ENCODE assay signal across 10 cellular contexts in the genomic region with DNA sequence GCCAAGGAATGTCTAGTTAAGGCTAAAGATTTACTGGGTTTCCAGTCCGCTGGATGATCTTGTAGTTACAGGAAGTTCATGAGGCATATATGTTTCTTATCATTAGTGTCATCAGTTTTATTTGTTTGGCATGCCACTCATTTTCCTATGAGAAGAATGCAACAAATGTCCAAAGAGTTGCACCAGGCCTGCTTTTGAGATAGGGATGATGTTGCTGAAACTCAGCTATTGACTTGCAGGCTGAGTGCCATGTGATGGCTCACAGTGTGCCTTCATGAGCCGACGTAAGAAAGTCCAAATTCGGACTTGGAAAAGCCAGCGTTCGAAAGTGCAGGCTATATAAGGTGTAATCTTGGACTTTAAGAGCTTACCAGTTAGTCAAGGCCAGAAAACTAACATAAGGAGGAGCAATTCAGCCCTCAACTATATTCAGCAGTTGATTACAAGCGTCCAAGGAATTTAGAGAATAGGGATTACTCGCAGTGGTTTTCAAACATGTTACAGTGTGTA.
A peak's percentile ranks its signal among the peaks of the same experiment; 100 is the strongest.
DNase-seq lines count a peak whose midpoint lies in the region; ATAC-seq, FAIRE-seq and TF ChIP-seq lines count a peak whose summit lies in the region.
"Had no signal": no experiment of that assay in that cellular context is flagged by ENCODE, and none has a peak within 500 bp of the region (broad histone marks: within the 10 kb centered on the region; RNA-seq: fewer than 3 reads in every experiment).

No MANE protein-coding gene starts in this region.

- no peaks in the 10 kb centered on the region for H3K27me3 Mint-ChIP-seq in activated T-cell treated with anti-CD3 and anti-CD28 coated beads, Interleukin-2, amount 50 U/mL, for 24 hours
- H3K27me3 Mint-ChIP-seq in activated T-helper 2 cell treated with anti-CD3 and anti-CD28 coated beads, Interferon-gamma antibody, Interleukin-2, Interleukin-4, amounts not matched to agents 10 μg/mL and 5 μg/mL and 100 μg/mL, durations not matched to agents 14 hours and 24 hours and 36 hours (ENCODE audit: low read depth): no peaks in the 10 kb centered on the region

- H3K9me3 Mint-ChIP-seq in activated T-cell treated with anti-CD3 and anti-CD28 coated beads, Interleukin-2, amount 50 U/mL, for 24 hours: peaks cover 4% of the 10 kb centered on the region
- peaks cover 6% of the 10 kb centered on the region for H3K9me3 Mint-ChIP-seq in activated T-helper 2 cell treated with anti-CD3 and anti-CD28 coated beads, Interferon-gamma antibody, Interleukin-2, Interleukin-4, amounts not matched to agents 10 μg/mL and 5 μg/mL and 100 μg/mL, durations not matched to agents 14 hours and 24 hours and 36 hours

- no peak for TF ChIP-seq CTCF in kidney (IDR thresholded peaks at IDR 0.05; ENCODE audit: borderline replicate concordance, extremely low read depth, insufficient read depth)
- no peak for TF ChIP-seq CTCF in upper lobe of left lung (IDR thresholded peaks at IDR 0.05)

- no peaks in the 10 kb centered on the region for H3K9me3 ChIP-seq in kidney (ENCODE audit: control insufficient read depth in 1 of 2, low read length in 2 of 2)
- no peaks in the 10 kb centered on the region for H3K9me3 ChIP-seq in upper lobe of left lung

- TF ChIP-seq EP300 in upper lobe of left lung (IDR thresholded peaks at IDR 0.05): no peak

- H3K36me3 Mint-ChIP-seq in activated T-cell treated with anti-CD3 and anti-CD28 coated beads, Interleukin-2, amount 50 U/mL, for 24 hours (ENCODE audit: low read depth): peaks cover 34% of the 10 kb centered on the region
- H3K36me3 Mint-ChIP-seq in activated T-helper 2 cell treated with anti-CD3 and anti-CD28 coated beads, Interferon-gamma antibody, Interleukin-2, Interleukin-4, amounts not matched to agents 10 μg/mL and 5 μg/mL and 100 μg/mL, durations not matched to agents 14 hours and 24 hours and 36 hours (ENCODE audit: low read depth): peaks cover 19% of the 10 kb centered on the region

- FAIRE-seq in kidney (lab: Jason Lieb, UNC): no peak

- H3K36me3 ChIP-seq in kidney (ENCODE audit: control insufficient read depth in 1 of 2, insufficient read depth in 2 of 2, low read length in 2 of 2) (peaks cover 0 to 5% of the 10 kb centered on the region in 2 donors), upper lobe of left lung (peaks cover 0 to 17% (median 6%) of the 10 kb centered on the region in 4 donors)

- no peak overlapping the region for H3K4me3 ChIP-seq in kidney (ENCODE audit: low read length in 2 of 2)
- no peak overlapping the region for H3K4me3 ChIP-seq in upper lobe of left lung
- H3K4me3 ChIP-seq: left ventricle myocardium inferior had no signal

- peak overlapping the region; percentile 72 for H3K27ac Mint-ChIP-seq in activated T-cell treated with anti-CD3 and anti-CD28 coated beads, Interleukin-2, amount 50 U/mL, for 24 hours
- H3K27ac Mint-ChIP-seq in activated T-helper 2 cell treated with anti-CD3 and anti-CD28 coated beads, Interferon-gamma antibody, Interleukin-2, Interleukin-4, amounts not matched to agents 10 μg/mL and 5 μg/mL and 100 μg/mL, durations not matched to agents 14 hours and 24 hours and 36 hours: peak overlapping the region; percentile 43

- no peak overlapping the region for H3K9ac ChIP-seq in kidney (ENCODE audit: low read length in 2 of 2)

- ATAC-seq in upper lobe of left lung (ENCODE audit: low FRiP score in 2 of 2) (no peak), HG02759 (IDR thresholded peaks at IDR 0.05; ENCODE audit: unreplicated experiment) (no peak), HG03439 (IDR thresholded peaks at IDR 0.05; ENCODE audit: unreplicated experiment) (no peak)

- peaks cover 0 to 3% of the 10 kb centered on the region in 2 donors for H3K4me1 ChIP-seq in kidney (ENCODE audit: control insufficient read depth in 1 of 2, insufficient read depth in 1 of 2, low read depth in 1 of 2, low read length in 2 of 2)
- peaks cover 31 to 67% (median 51%) of the 10 kb centered on the region in 4 donors for H3K4me1 ChIP-seq in upper lobe of left lung

- no peaks in the 10 kb centered on the region for H3K27me3 ChIP-seq in upper lobe of left lung

- in situ Hi-C loops in KBM-7 (cut with MboI; ENCODE audit: low pct_unique_long_range_greater_than_20kb, low sequenced_read_pairs): no loop called here

- TF ChIP-seq POLR2A in upper lobe of left lung (IDR thresholded peaks at IDR 0.05): no peak

- peak overlapping the region; percentile 8 for H3K4me3 Mint-ChIP-seq in activated T-cell treated with anti-CD3 and anti-CD28 coated beads, Interleukin-2, amount 50 U/mL, for 24 hours
- no peak overlapping the region for H3K4me3 Mint-ChIP-seq in activated T-helper 2 cell treated with anti-CD3 and anti-CD28 coated beads, Interferon-gamma antibody, Interleukin-2, Interleukin-4, amounts not matched to agents 10 μg/mL and 5 μg/mL and 100 μg/mL, durations not matched to agents 14 hours and 24 hours and 36 hours (ENCODE audit: low read depth)

- H3K4me1 Mint-ChIP-seq in activated T-cell treated with anti-CD3 and anti-CD28 coated beads, Interleukin-2, amount 50 U/mL, for 24 hours (ENCODE audit: low read depth): peaks cover 65% of the 10 kb centered on the region
- peaks cover 54% of the 10 kb centered on the region for H3K4me1 Mint-ChIP-seq in activated T-helper 2 cell treated with anti-CD3 and anti-CD28 coated beads, Interferon-gamma antibody, Interleukin-2, Interleukin-4, amounts not matched to agents 10 μg/mL and 5 μg/mL and 100 μg/mL, durations not matched to agents 14 hours and 24 hours and 36 hours (ENCODE audit: low read depth)

- 77 to 88% methylated on average over 8 of the region's 8 CpGs for WGBS in upper lobe of left lung, 2 donors

- no peak overlapping the region for H3K27ac ChIP-seq in kidney (ENCODE audit: low read depth in 2 of 2, low read length in 2 of 2)
- H3K27ac ChIP-seq in upper lobe of left lung: peak overlapping the region; percentile 85 to 96 (median 88)
- H3K27ac ChIP-seq: left ventricle myocardium inferior had no signal

- no peak for DNase-seq in activated T-cell treated with anti-CD3 and anti-CD28 coated beads, Interleukin-2, amount 50 U/mL, for 24 hours
- no peak for DNase-seq in activated T-cell treated with anti-CD3 and anti-CD28 coated beads, Interleukin-2, amount 50 U/mL, for 1 hour
- no peak for DNase-seq in activated T-helper 2 cell treated with anti-CD3 and anti-CD28 coated beads, Interferon-gamma antibody, Interleukin-2, Interleukin-4, amounts not matched to agents 10 μg/mL and 5 μg/mL and 100 μg/mL, durations not matched to agents 14 hours and 24 hours and 36 hours (ENCODE audit: low spot score)
- DNase-seq in kidney (peak; percentile 37), upper lobe of left lung (no peak), KBM-7 (no peak)
- DNase-seq: left ventricle myocardium inferior, SHP77 treated with DMSO at 0.1 percent for 48 hours had no signal

- intact Hi-C loops in activated T-helper 2 cell treated with anti-CD3 and anti-CD28 coated beads, Interferon-gamma antibody, Interleukin-2, Interleukin-4, amounts not matched to agents 10 μg/mL and 5 μg/mL and 100 μg/mL, durations not matched to agents 14 hours and 24 hours and 36 hours (cut with micrococcal nuclease): no loop called here
- intact Hi-C loops in kidney (cut with DNase I): no loop called here

Comparison
In these comparisons a context has a peak if more than half of its experiments do, and no peak if none do; other contexts are left out.
1. H3K27ac ChIP-seq: peak in upper lobe of left lung (4 of 4); none in kidney (0 of 2).